1 cellular context compared by ENCODE assay signal in the genomic region with DNA sequence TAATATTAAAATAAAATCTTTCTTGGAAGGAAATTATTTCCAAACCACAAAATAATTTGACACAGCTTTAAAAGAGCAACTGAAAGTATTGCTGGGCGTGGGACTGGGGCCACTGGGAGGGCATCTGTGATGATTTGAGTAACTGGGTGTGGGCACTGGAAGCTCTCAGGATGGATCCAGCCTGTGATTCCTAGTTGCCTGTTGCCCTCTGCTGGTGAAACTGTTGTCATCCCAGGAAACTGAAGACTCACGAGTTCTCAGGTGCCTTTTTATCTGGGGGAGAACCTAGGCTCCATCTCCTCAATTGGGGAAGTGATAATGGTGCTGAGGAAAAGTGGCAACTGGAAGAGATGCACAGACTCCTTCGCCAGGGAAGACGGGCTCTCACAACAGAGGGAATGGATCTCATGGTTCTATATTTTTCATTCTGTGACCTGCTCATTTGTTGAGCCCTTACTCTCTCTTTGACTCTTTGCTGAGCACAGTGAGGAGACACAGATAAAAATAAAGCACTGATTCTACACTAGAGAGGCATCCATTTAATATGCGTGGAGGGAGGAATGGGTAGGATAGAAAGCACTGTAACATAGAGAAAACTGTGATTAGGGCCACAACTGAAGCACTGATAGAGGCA.
TF ChIP-seq lines count a peak whose summit lies in the region.

No MANE protein-coding gene starts in this region.

TF ChIP-seq in HEK293, 187 proteins besides CTCF, POLR2A, EP300 and RAD21 (continued from another document):
- no peak for TF ChIP-seq ZNF449 (tag by site-specific recombination; IDR thresholded peaks at IDR 0.05)
